ENCODE assay signal across 1 cellular context in genomic region chr15:80841537-80841936, GRCh38.
TF ChIP-seq lines count a peak whose summit lies in the region.

No MANE protein-coding gene starts in this region.

TF ChIP-seq in HepG2, 621 proteins besides CTCF, POLR2A, EP300 and RAD21 (continued from another document):
- TF ChIP-seq ZNF609 (CRISPR knock-in tag; IDR thresholded peaks at IDR 0.05; ENCODE audit: borderline replicate concordance) (no peak), NCOA5 (CRISPR knock-in tag; IDR thresholded peaks at IDR 0.05) (no peak), MATR3 (CRISPR knock-in tag; IDR thresholded peaks at IDR 0.05) (no peak)
